8 cellular contexts compared by ENCODE assay signal in genomic region chr14:70906785-70907171, GRCh38. TPM values are rescaled to one million over a fixed set of nuclear protein-coding genes. Genes with fewer than 3 reads are reported as not detected.
DNase-seq lines count a peak whose midpoint lies in the region; ATAC-seq and TF ChIP-seq lines count a peak whose summit lies in the region.

No MANE protein-coding gene starts in this region.

- TF ChIP-seq EP300 in esophagus muscularis mucosa (IDR thresholded peaks at IDR 0.05) (no peak), ovary (IDR thresholded peaks at IDR 0.05) (no peak)

- H3K9me3 ChIP-seq in esophagus muscularis mucosa (no peaks in the 10 kb centered on the region), ovary (no peaks in the 10 kb centered on the region)

- H3K4me1 ChIP-seq in esophagus muscularis mucosa (peaks cover 43 to 55% (median 48%) of the 10 kb centered on the region in 4 donors), ovary (ENCODE audit: insufficient read depth) (peaks cover 15% of the 10 kb centered on the region)

- no peaks in the 10 kb centered on the region for H3K27me3 ChIP-seq in esophagus muscularis mucosa
- H3K27me3 ChIP-seq in ovary: no peaks in the 10 kb centered on the region

- H3K36me3 ChIP-seq in esophagus muscularis mucosa: no peaks in the 10 kb centered on the region
- H3K36me3 ChIP-seq in ovary: no peaks in the 10 kb centered on the region

- ATAC-seq in GM19463 (IDR thresholded peaks at IDR 0.05; ENCODE audit: unreplicated experiment): peak; percentile 3
- no peak for ATAC-seq in HG02798 (IDR thresholded peaks at IDR 0.05; ENCODE audit: poor library complexity, unreplicated experiment)
- ATAC-seq in HG03442 (IDR thresholded peaks at IDR 0.05; ENCODE audit: unreplicated experiment): no peak

- H3K27ac ChIP-seq in esophagus muscularis mucosa (replicated peaks in 1 of 4) (peak overlapping the region; percentile 93 to 95 (median 94)), ovary (peak overlapping the region; percentile 92 to 95)

- TF ChIP-seq CTCF in esophagus muscularis mucosa (IDR thresholded peaks at IDR 0.05): no peak
- TF ChIP-seq CTCF in ovary (IDR thresholded peaks at IDR 0.05): no peak

- intact Hi-C loops in esophagus muscularis mucosa (cut with DNase I) (loop anchor here (5.0 kb wide), 1 partner anchor 66 kb away; no protein-coding TSS in a partner anchor), ovary (cut with DNase I) (loop anchor here (5.0 to 10.0 kb wide), 4 partner anchors 61 to 84 kb away; no protein-coding TSS in a partner anchor)

- peak; percentile 14 for DNase-seq in RPMI7951 (ENCODE audit: low read depth)
- no peak for DNase-seq in esophagus muscularis mucosa (ENCODE audit: extremely low spot score)
- no peak for DNase-seq in ovary
- DNase-seq in NCI-H2081 treated with DMSO at 0.1 percent for 48 hours (lab: John Stamatoyannopoulos, UW): no peak
- DNase-seq in DMS 273 (lab: John Stamatoyannopoulos, UW; ENCODE audit: unreplicated experiment): no peak

- TF ChIP-seq POLR2A in esophagus muscularis mucosa (IDR thresholded peaks at IDR 0.05; ENCODE audit: low read depth) (no peak), ovary (IDR thresholded peaks at IDR 0.05) (no peak)

- H3K4me3 ChIP-seq in esophagus muscularis mucosa (peak overlapping the region; percentile 90 to 100 (median 96)), ovary (peak overlapping the region; percentile 98)

- 26% methylated on average over 9 of the region's 9 CpGs for WGBS in esophagus muscularis mucosa
- 7 to 9% (median 9%) methylated on average over 9 of the region's 9 CpGs for WGBS in ovary, 3 donors

RNA-seq across cellular contexts. Expression of gene PCNX1, which starts 0.5 kb away (rescaled TPM):
- 14.8 and 16.1 TPM in 2 replicates for total RNA-seq in RPMI7951 (2014; rRNA removed; shearing (Covaris generic))
- 10 to 100 TPM; 56.3 to 62.5 (median 59.6) TPM for total RNA-seq in esophagus muscularis mucosa
- 100 to 1,000 TPM in 1 of 7 donors, 10 to 100 TPM in 6; 49.5 to 101 (median 74.3) TPM for total RNA-seq in ovary
- polyA plus RNA-seq in ovary: 10 to 100 TPM; 13.3 to 31.6 TPM
